1 cellular context compared by ENCODE assay signal in the genomic region with DNA sequence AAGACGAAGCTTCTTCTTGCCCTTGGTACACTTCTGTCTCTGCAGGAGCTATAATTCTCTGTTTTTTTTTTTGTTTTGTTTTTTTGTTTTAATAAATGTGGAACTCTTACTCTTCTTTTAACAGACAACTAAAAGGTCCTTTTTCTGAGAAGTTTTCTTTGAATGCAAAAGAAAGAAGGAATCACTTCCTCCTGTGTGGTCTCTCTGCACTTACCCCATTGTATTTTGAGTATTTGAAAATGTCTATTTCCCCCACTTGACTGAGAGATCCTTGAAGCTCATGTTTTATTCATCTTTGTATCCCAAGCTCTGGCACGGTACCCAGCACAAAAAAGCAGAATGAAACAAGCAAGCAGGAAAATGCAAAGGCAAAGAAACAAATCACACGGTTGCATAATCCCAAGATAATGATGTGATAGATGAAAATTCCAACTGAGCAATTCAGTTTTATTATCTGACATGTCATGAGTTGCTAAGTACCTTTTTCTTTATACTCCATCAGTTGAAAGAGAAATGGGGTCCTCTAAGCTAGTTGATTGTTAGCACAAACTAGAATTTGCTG.
TF ChIP-seq lines count a peak whose summit lies in the region.

No MANE protein-coding gene starts in this region.

TF ChIP-seq in IMR-90, 13 proteins besides CTCF, POLR2A, EP300 and RAD21:
- TF ChIP-seq NFE2L2 (IDR thresholded peaks at IDR 0.05; ENCODE audit: low read depth, low read length) (no peak), CEBPB (IDR thresholded peaks at IDR 0.05; ENCODE audit: low read depth, low read length) (peak; percentile 55)
